18 cellular contexts compared by ENCODE assay signal in the genomic region with DNA sequence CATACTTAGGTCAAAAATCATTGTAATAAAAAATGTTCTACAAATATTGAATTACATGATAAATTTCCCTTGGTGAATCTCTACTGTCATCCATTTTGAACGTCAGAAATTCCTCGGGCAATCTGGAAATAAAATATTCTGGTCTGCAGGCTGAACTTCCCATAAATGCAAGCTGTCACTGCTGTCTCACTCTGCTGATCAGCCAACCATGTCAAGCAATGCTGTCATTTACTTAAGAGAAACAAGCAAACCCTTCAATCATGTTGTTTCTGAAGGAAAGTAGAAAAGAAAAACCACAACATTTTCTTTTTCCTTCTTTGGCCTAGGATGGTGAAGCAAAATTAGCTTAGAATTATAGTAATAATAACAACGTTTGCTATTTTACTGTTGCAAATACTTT.
"Had no signal": no experiment of that assay in that cellular context is flagged by ENCODE, and none has a peak within 500 bp of the region (broad histone marks: within the 10 kb centered on the region; RNA-seq: fewer than 3 reads in every experiment).

No MANE protein-coding gene starts in this region.

- H2AFZ ChIP-seq: hepatocyte had no signal

- H3K36me3 ChIP-seq: gastroesophageal sphincter, tibial nerve, vagina had no signal

- H3K4me3 ChIP-seq: body of pancreas, gastroesophageal sphincter, hepatocyte, lung, tibial nerve, vagina had no signal

- H3K9me3 ChIP-seq: body of pancreas, gastroesophageal sphincter, tibial nerve, vagina had no signal

- H3K27ac ChIP-seq: body of pancreas, gastroesophageal sphincter, hepatocyte, tibial nerve, vagina had no signal

- H3K4me1 ChIP-seq: body of pancreas, tibial nerve, vagina had no signal

- DNase-seq: activated CD4-positive, alpha-beta T cell treated with anti-CD3 and anti-CD28 coated beads, Interleukin-2, amount 50 U/mL, for 4 hours; activated CD4-positive, CD25-positive, alpha-beta regulatory T cell treated with anti-CD3 and anti-CD28 coated beads, Interleukin-2, amount 50 U/mL, for 72 hours; activated effector memory CD4-positive, alpha-beta T cell treated with Interleukin-2 at 50 U/mL for 16 hours; activated T-cell treated with anti-CD3 and anti-CD28 coated beads, Interleukin-2, amount 50 U/mL, for 1 hour; amniotic stem cell; body of pancreas; effector memory CD8-positive, alpha-beta T cell; kidney glomerular epithelial cell; midbrain; posterior cingulate gyrus; right cardiac atrium; small intestine had no signal

- ATAC-seq: body of pancreas; effector memory CD8-positive, alpha-beta T cell; gastroesophageal sphincter; right cardiac atrium; stimulated activated memory B cell treated with anti-CD40 and anti-IgM and Interleukin-4, amounts not matched to agents 10 μg/mL and 1 μg/mL and 100 μg/mL, for 72 hours had no signal

- H3K27me3 ChIP-seq: body of pancreas, gastroesophageal sphincter, hepatocyte, tibial nerve, vagina had no signal
